ENCODE assay signal across 8 cellular contexts in genomic region chr1:220272047-220272840, GRCh38. TPM values are rescaled to one million over a fixed set of nuclear protein-coding genes. Genes with fewer than 3 reads are reported as not detected.
A peak's percentile ranks its signal among the peaks of the same experiment; 100 is the strongest.
DNase-seq lines count a peak whose midpoint lies in the region; TF ChIP-seq lines count a peak whose summit lies in the region.

RAB3GAP2 (minus strand) TSS chr1:220272453; CDS start chr1:220272337, 116 bp downstream.

- peaks cover 48% of the 10 kb centered on the region for H3K79me2 ChIP-seq in neural progenitor cell (ENCODE audit: low read depth)

- peak within 1 kb of the TSS; percentile 81 for H2AFZ ChIP-seq in neural progenitor cell (replicated peaks)

- peaks cover 18% of the 10 kb centered on the region for H3K4me1 Mint-ChIP-seq in neural progenitor cell

- H3K27me3 ChIP-seq in HAP-1 (ENCODE audit: low read depth) (peaks cover 2% of the 10 kb centered on the region; the same call in 1 of the 2 replicates), MG63 (no peaks in the 10 kb centered on the region), neural progenitor cell (no peaks in the 10 kb centered on the region)

- peak within 1 kb of the TSS; percentile 78 for H3K27ac ChIP-seq in neural progenitor cell

- in situ Hi-C loops in G401 (cut with HindIII; ENCODE audit: low sequenced_read_pairs) (loop anchor here (10.0 kb wide), 1 partner anchor 207 kb away; no protein-coding TSS in a partner anchor), HAP-1 (cut with MboI; ENCODE audit: low sequenced_read_pairs) (no loop called here)

- DNase-seq in G401 (ENCODE audit: low spot score) (peak; percentile 91), HAP-1 (ENCODE audit: low spot score in 2 of 2) (peak; percentile 94 to 96), MG63 (peak; percentile 96), SHP77 (lab: John Stamatoyannopoulos, UW) (peak; percentile 93 to 95), foreskin fibroblast (peak; percentile 90 to 98), neural progenitor cell (ENCODE audit: low spot score) (peak; percentile 97), stromal cell of bone marrow (ENCODE audit: low read depth) (peak; percentile 84)
- peak; percentile 95 for DNase-seq in activated effector memory CD4-positive, alpha-beta T cell treated with Interleukin-2 at 50 U/mL for 16 hours

- H3K4me2 ChIP-seq in neural progenitor cell: peak within 1 kb of the TSS; percentile 98

- H3K4me3 ChIP-seq in HAP-1 (peak within 1 kb of the TSS; percentile 78), MG63 (peak within 1 kb of the TSS; percentile 86), foreskin fibroblast (ENCODE audit: low read depth in 1 of 2, low read length in 2 of 2) (peak within 1 kb of the TSS; percentile 84 to 92), neural progenitor cell (peak within 1 kb of the TSS; percentile 75)

- H3K9ac ChIP-seq in neural progenitor cell: peak within 1 kb of the TSS; percentile 70

- H3K27ac Mint-ChIP-seq in neural progenitor cell: peak within 1 kb of the TSS; percentile 86

- peaks cover 18% of the 10 kb centered on the region for H3K36me3 ChIP-seq in HAP-1 (replicated peaks)
- H3K36me3 ChIP-seq in MG63: peaks cover 37% of the 10 kb centered on the region
- H3K36me3 ChIP-seq in neural progenitor cell: no peaks in the 10 kb centered on the region

- peaks cover 21% of the 10 kb centered on the region for H3F3A ChIP-seq in neural progenitor cell (ENCODE audit: low read depth)

- H3K4me3 Mint-ChIP-seq in neural progenitor cell: no peak within 1 kb of the TSS

- peaks cover 10% of the 10 kb centered on the region for H4K20me1 ChIP-seq in neural progenitor cell (ENCODE audit: low read depth)

- H3K4me1 ChIP-seq in HAP-1 (peaks cover 20% of the 10 kb centered on the region), neural progenitor cell (peaks cover 29% of the 10 kb centered on the region)

- H3K9me3 ChIP-seq in HAP-1 (no peaks in the 10 kb centered on the region), MG63 (no peaks in the 10 kb centered on the region; the same call in 1 of the 2 replicates), neural progenitor cell (ENCODE audit: low read depth) (no peaks in the 10 kb centered on the region)

- peaks cover 17% of the 10 kb centered on the region for H3K36me3 Mint-ChIP-seq in neural progenitor cell

- peaks cover 6% of the 10 kb centered on the region for H3K27me3 Mint-ChIP-seq in neural progenitor cell (ENCODE audit: insufficient read depth, low read depth)

- TF ChIP-seq CTCF in foreskin fibroblast (IDR thresholded peaks at IDR 0.05; ENCODE audit: low read depth, low read length) (no peak), neural progenitor cell (IDR thresholded peaks at IDR 0.05) (no peak)

- H3K9me3 Mint-ChIP-seq in neural progenitor cell: peaks cover 3% of the 10 kb centered on the region

RNA-seq across cellular contexts. Expression of gene RAB3GAP2, which starts in this region (rescaled TPM):
- total RNA-seq in G401 (2014; rRNA removed; shearing (Covaris generic)): 10.6 and 17.8 TPM in 2 replicates
- 16.3 and 16.8 TPM in 2 replicates for total RNA-seq in MG63 (2014; rRNA removed; shearing (Covaris generic); ENCODE audit: low replicate concordance)
- 31.6 and 36.4 TPM in 2 replicates for total RNA-seq in neural progenitor cell (ENCODE audit: low replicate concordance)

Comparison
In these comparisons a context has a peak if more than half of its experiments do, and no peak if none do; other contexts are left out.
1. Peak in every context shown above with its lines: DNase-seq, H3K4me3 ChIP-seq and H3K27ac ChIP-seq.